1 cellular context compared by ENCODE assay signal in genomic region chr6:107114213-107114871, GRCh38.
TF ChIP-seq lines count a peak whose summit lies in the region.

No MANE protein-coding gene starts in this region.

TF ChIP-seq in H1, 55 proteins besides CTCF, POLR2A, EP300 and RAD21 (continued from another document):
- TF ChIP-seq TAF7 (optimal IDR thresholded peaks at IDR 0.05; ENCODE audit: borderline replicate concordance, low read depth, low read length) (peak; percentile 43), SRF (IDR thresholded peaks at IDR 0.05; ENCODE audit: low read depth, low read length) (0 out of 2 replicates have a peak, but pooled peaks have one; percentile 5), ASH2L (IDR thresholded peaks at IDR 0.05; ENCODE audit: low read length) (peak; percentile 15), SIRT6 (IDR thresholded peaks at IDR 0.05; ENCODE audit: low read length) (no peak), CREB1 (IDR thresholded peaks at IDR 0.05) (no peak), SP1 (IDR thresholded peaks at IDR 0.05; ENCODE audit: low read depth, low read length) (no peak), TBP (IDR thresholded peaks at IDR 0.05; ENCODE audit: low read depth, low read length) (peak; percentile 33; the same call in 1 of the 2 replicates), RFX5 (IDR thresholded peaks at IDR 0.05; ENCODE audit: borderline replicate concordance, low read depth, low read length) (no peak), SP2 (IDR thresholded peaks at IDR 0.05; ENCODE audit: low read length) (no peak), HDAC6 (IDR thresholded peaks at IDR 0.05; ENCODE audit: low read depth, low read length) (no peak), GABPA (IDR thresholded peaks at IDR 0.05; ENCODE audit: borderline replicate concordance, insufficient read depth, low read length) (no peak), POU5F1 (IDR thresholded peaks at IDR 0.05; ENCODE audit: low read depth, low read length) (no peak), ZNF274 (IDR thresholded peaks at IDR 0.05; ENCODE audit: borderline replicate concordance, extremely low read depth, low read length) (no peak), MAX (IDR thresholded peaks at IDR 0.05) (peak; percentile 37; the same call in 1 of the 2 replicates), TCF12 (IDR thresholded peaks at IDR 0.05; ENCODE audit: low read depth, low read length) (no peak), CTBP2 (IDR thresholded peaks at IDR 0.05; ENCODE audit: borderline replicate concordance, insufficient read depth, insufficient read length, low read length) (peak; percentile 89), TAF1 (IDR thresholded peaks at IDR 0.05; ENCODE audit: low read depth, low read length) (peak; percentile 83; the same call in 1 of the 2 replicates), RNF2 (IDR thresholded peaks at IDR 0.05; ENCODE audit: borderline replicate concordance, low read depth, low read length, missing control alignments, poor library complexity, severe bottlenecking) (no peak), BCL11A (IDR thresholded peaks at IDR 0.05; ENCODE audit: low read depth in 2 of 2, low read length in 2 of 2) (no peak), JUND (IDR thresholded peaks at IDR 0.05; ENCODE audit: low read length) (no peak), BACH1 (IDR thresholded peaks at IDR 0.05; ENCODE audit: low read length) (peak; percentile 96), ATF2 (IDR thresholded peaks at IDR 0.05; ENCODE audit: low read length) (no peak)
- TF ChIP-seq, protein P1, sequence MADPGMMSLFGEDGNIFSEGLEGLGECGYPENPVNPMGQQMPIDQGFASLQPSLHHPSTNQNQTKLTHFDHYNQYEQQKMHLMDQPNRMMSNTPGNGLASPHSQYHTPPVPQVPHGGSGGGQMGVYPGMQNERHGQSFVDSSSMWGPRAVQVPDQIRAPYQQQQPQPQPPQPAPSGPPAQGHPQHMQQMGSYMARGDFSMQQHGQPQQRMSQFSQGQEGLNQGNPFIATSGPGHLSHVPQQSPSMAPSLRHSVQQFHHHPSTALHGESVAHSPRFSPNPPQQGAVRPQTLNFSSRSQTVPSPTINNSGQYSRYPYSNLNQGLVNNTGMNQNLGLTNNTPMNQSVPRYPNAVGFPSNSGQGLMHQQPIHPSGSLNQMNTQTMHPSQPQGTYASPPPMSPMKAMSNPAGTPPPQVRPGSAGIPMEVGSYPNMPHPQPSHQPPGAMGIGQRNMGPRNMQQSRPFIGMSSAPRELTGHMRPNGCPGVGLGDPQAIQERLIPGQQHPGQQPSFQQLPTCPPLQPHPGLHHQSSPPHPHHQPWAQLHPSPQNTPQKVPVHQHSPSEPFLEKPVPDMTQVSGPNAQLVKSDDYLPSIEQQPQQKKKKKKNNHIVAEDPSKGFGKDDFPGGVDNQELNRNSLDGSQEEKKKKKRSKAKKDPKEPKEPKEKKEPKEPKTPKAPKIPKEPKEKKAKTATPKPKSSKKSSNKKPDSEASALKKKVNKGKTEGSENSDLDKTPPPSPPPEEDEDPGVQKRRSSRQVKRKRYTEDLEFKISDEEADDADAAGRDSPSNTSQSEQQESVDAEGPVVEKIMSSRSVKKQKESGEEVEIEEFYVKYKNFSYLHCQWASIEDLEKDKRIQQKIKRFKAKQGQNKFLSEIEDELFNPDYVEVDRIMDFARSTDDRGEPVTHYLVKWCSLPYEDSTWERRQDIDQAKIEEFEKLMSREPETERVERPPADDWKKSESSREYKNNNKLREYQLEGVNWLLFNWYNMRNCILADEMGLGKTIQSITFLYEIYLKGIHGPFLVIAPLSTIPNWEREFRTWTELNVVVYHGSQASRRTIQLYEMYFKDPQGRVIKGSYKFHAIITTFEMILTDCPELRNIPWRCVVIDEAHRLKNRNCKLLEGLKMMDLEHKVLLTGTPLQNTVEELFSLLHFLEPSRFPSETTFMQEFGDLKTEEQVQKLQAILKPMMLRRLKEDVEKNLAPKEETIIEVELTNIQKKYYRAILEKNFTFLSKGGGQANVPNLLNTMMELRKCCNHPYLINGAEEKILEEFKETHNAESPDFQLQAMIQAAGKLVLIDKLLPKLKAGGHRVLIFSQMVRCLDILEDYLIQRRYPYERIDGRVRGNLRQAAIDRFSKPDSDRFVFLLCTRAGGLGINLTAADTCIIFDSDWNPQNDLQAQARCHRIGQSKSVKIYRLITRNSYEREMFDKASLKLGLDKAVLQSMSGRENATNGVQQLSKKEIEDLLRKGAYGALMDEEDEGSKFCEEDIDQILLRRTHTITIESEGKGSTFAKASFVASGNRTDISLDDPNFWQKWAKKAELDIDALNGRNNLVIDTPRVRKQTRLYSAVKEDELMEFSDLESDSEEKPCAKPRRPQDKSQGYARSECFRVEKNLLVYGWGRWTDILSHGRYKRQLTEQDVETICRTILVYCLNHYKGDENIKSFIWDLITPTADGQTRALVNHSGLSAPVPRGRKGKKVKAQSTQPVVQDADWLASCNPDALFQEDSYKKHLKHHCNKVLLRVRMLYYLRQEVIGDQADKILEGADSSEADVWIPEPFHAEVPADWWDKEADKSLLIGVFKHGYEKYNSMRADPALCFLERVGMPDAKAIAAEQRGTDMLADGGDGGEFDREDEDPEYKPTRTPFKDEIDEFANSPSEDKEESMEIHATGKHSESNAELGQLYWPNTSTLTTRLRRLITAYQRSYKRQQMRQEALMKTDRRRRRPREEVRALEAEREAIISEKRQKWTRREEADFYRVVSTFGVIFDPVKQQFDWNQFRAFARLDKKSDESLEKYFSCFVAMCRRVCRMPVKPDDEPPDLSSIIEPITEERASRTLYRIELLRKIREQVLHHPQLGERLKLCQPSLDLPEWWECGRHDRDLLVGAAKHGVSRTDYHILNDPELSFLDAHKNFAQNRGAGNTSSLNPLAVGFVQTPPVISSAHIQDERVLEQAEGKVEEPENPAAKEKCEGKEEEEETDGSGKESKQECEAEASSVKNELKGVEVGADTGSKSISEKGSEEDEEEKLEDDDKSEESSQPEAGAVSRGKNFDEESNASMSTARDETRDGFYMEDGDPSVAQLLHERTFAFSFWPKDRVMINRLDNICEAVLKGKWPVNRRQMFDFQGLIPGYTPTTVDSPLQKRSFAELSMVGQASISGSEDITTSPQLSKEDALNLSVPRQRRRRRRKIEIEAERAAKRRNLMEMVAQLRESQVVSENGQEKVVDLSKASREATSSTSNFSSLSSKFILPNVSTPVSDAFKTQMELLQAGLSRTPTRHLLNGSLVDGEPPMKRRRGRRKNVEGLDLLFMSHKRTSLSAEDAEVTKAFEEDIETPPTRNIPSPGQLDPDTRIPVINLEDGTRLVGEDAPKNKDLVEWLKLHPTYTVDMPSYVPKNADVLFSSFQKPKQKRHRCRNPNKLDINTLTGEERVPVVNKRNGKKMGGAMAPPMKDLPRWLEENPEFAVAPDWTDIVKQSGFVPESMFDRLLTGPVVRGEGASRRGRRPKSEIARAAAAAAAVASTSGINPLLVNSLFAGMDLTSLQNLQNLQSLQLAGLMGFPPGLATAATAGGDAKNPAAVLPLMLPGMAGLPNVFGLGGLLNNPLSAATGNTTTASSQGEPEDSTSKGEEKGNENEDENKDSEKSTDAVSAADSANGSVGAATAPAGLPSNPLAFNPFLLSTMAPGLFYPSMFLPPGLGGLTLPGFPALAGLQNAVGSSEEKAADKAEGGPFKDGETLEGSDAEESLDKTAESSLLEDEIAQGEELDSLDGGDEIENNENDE (IDR thresholded peaks at IDR 0.05; ENCODE audit: insufficient replicate concordance, low read length): no peak
- TF ChIP-seq, protein P2, sequence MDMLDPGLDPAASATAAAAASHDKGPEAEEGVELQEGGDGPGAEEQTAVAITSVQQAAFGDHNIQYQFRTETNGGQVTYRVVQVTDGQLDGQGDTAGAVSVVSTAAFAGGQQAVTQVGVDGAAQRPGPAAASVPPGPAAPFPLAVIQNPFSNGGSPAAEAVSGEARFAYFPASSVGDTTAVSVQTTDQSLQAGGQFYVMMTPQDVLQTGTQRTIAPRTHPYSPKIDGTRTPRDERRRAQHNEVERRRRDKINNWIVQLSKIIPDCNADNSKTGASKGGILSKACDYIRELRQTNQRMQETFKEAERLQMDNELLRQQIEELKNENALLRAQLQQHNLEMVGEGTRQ (IDR thresholded peaks at IDR 0.05; ENCODE audit: low read length): no peak
